ENCODE assay signal across 13 cellular contexts in the genomic region with DNA sequence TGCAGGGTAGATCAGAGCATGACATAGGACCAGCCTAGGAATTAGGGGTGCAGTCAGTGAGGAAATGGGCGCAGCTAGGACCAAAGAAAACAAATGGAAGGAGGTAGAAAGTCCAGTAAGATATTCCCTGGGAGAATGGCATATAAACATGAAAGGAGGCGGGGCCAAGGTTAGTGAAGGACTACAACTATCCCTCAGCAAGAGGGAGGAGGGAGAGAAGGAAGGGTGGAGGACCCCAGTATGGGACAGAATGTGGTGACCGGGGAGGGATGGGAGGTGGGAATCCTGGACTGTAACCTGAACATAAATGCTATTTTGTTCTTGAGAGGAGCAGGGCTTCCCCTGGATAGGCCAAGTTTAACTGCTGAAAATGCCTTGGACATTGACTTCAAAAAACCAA. TPM values are rescaled to one million over a fixed set of nuclear protein-coding genes. Genes with fewer than 3 reads are reported as not detected.
DNase-seq lines count a peak whose midpoint lies in the region; ATAC-seq and TF ChIP-seq lines count a peak whose summit lies in the region.
"Had no signal": no experiment of that assay in that cellular context is flagged by ENCODE, and none has a peak within 500 bp of the region (broad histone marks: within the 10 kb centered on the region; RNA-seq: fewer than 3 reads in every experiment).

No MANE protein-coding gene starts in this region.

- no peaks in the 10 kb centered on the region for H3K9me3 Mint-ChIP-seq in Calu3 (ENCODE audit: low read depth, unreplicated experiment)
- no peaks in the 10 kb centered on the region for H3K9me3 Mint-ChIP-seq in WTC11
- H3K9me3 Mint-ChIP-seq: activated T-helper 17 cell treated with anti-CD3 and anti-CD28 coated beads, Interleukin-2, amount 50 U/mL, for 72 hours had no signal

- H4K20me1 ChIP-seq in smooth muscle cell (ENCODE audit: low read depth) (no peaks in the 10 kb centered on the region), MM.1S (ENCODE audit: insufficient read depth, low read length) (no peaks in the 10 kb centered on the region)

- H3K4me1 ChIP-seq in smooth muscle cell (ENCODE audit: low read depth) (peaks cover 32% of the 10 kb centered on the region), MM.1S (ENCODE audit: low read length) (peaks cover 28% of the 10 kb centered on the region)

- H3K4me3 Mint-ChIP-seq in Calu3 (ENCODE audit: low read depth, unreplicated experiment) (no peak overlapping the region), WTC11 (no peak overlapping the region)
- H3K4me3 Mint-ChIP-seq: activated T-helper 17 cell treated with anti-CD3 and anti-CD28 coated beads, Interleukin-2, amount 50 U/mL, for 72 hours had no signal

- WGBS in smooth muscle cell (ENCODE audit: low lambda C conversion rate), result 98% methylated on average over 3 of the region's 3 CpGs

- no peak for DNase-seq in Calu3
- DNase-seq in WTC11 (ENCODE audit: low spot score), result no peak
- peak; percentile 32 for DNase-seq in left kidney (ENCODE audit: low read depth, low spot score)
- no peak for DNase-seq in smooth muscle cell (lab: John Stamatoyannopoulos, UW; ENCODE audit: unreplicated experiment)
- no peak for DNase-seq in NCI-H2107 (lab: John Stamatoyannopoulos, UW)
- no peak for DNase-seq in MM.1S
- DNase-seq: Kasumi-1, RPMI8226 had no signal

- no peaks in the 10 kb centered on the region for H3K27me3 ChIP-seq in smooth muscle cell (ENCODE audit: low read depth)
- H3K27me3 ChIP-seq in MM.1S (replicated peaks; ENCODE audit: insufficient read depth, low read length), result no peaks in the 10 kb centered on the region

- H3K4me3 ChIP-seq in smooth muscle cell (no peak overlapping the region), MM.1S (ENCODE audit: low read length) (no peak overlapping the region)
- H3K4me3 ChIP-seq: HAP-1 had no signal

- H3K9me3 ChIP-seq in smooth muscle cell (replicated peaks; ENCODE audit: low read depth) (no peaks in the 10 kb centered on the region), MM.1S (replicated peaks; ENCODE audit: insufficient read depth, low read length) (no peaks in the 10 kb centered on the region)
- H3K9me3 ChIP-seq: HAP-1 had no signal

- intact Hi-C loops in Calu3 (cut with micrococcal nuclease; ENCODE audit: unreplicated experiment), result no loop called here

- peak overlapping the region; percentile 62 for H3K4me2 ChIP-seq in smooth muscle cell
- H3K4me2 ChIP-seq in MM.1S (ENCODE audit: low read depth, low read length), result no peak overlapping the region

- H3K4me1 Mint-ChIP-seq in Calu3 (ENCODE audit: low read depth, unreplicated experiment) (peaks cover 44% of the 10 kb centered on the region), WTC11 (peaks cover 44% of the 10 kb centered on the region)

- POLR2A ChIA-PET in WTC11 (lab: Charles Lee), result no interaction called here

- peak overlapping the region; percentile 2 for H3K27ac Mint-ChIP-seq in Calu3 (ENCODE audit: unreplicated experiment)
- peak overlapping the region; percentile 20; the same call in 1 of the 2 replicates for H3K27ac Mint-ChIP-seq in WTC11
- H3K27ac Mint-ChIP-seq: activated T-helper 17 cell treated with anti-CD3 and anti-CD28 coated beads, Interleukin-2, amount 50 U/mL, for 72 hours had no signal

- H3K9me2 ChIP-seq in MM.1S (replicated peaks; ENCODE audit: insufficient read depth, low read length), result no peaks in the 10 kb centered on the region

- H3K36me3 Mint-ChIP-seq in Calu3 (ENCODE audit: insufficient read depth, unreplicated experiment) (no peaks in the 10 kb centered on the region), WTC11 (no peaks in the 10 kb centered on the region)

- H3K9ac ChIP-seq in smooth muscle cell (ENCODE audit: low read depth) (no peak overlapping the region), MM.1S (ENCODE audit: low read length) (no peak overlapping the region)

- no peak overlapping the region for H2AFZ ChIP-seq in smooth muscle cell (ENCODE audit: low read depth)
- H2AFZ ChIP-seq in MM.1S (ENCODE audit: low read length), result no peak overlapping the region

- H3K79me2 ChIP-seq in smooth muscle cell (ENCODE audit: low read depth) (no peaks in the 10 kb centered on the region), MM.1S (ENCODE audit: low read length) (no peaks in the 10 kb centered on the region)

- H3K27me3 Mint-ChIP-seq in Calu3 (ENCODE audit: unreplicated experiment) (no peaks in the 10 kb centered on the region), WTC11 (ENCODE audit: low read depth) (no peaks in the 10 kb centered on the region; the same call in 1 of the 2 replicates)

- H3F3A ChIP-seq in smooth muscle cell (ENCODE audit: low read depth), result peaks cover 19% of the 10 kb centered on the region
- peaks cover 13% of the 10 kb centered on the region for H3F3A ChIP-seq in MM.1S (ENCODE audit: insufficient read depth, low read length)

- H3K27ac ChIP-seq in smooth muscle cell (ENCODE audit: low read depth) (peak overlapping the region; percentile 93), MM.1S (ENCODE audit: low read length) (no peak overlapping the region)
- H3K27ac ChIP-seq: VCaP had no signal

- CTCF ChIA-PET in Calu3 (lab: Charles Lee) (no interaction called here), WTC11 (lab: Charles Lee) (interaction anchor here (1.3 to 2.2 kb wide), 3 partner anchors 16 to 39 kb away, joined by 4 to 14 read pairs (median 11); a partner anchor contains a TSS)

- no TSS peak for BruUV-seq in Calu3 (replicated peaks; lab: Mats Ljungman, UMichigan)

- no peak for TF ChIP-seq CTCF in Calu3 (IDR thresholded peaks at IDR 0.05; ENCODE audit: unreplicated experiment)
- TF ChIP-seq CTCF in WTC11 (IDR thresholded peaks at IDR 0.05), result no peak
- TF ChIP-seq CTCF in smooth muscle cell (IDR thresholded peaks at IDR 0.05; ENCODE audit: borderline replicate concordance, insufficient read depth, poor library complexity, severe bottlenecking), result no peak
- TF ChIP-seq CTCF in MM.1S (IDR thresholded peaks at IDR 0.05; ENCODE audit: low read length), result no peak

- H3K36me3 ChIP-seq in smooth muscle cell (ENCODE audit: low read depth) (no peaks in the 10 kb centered on the region), MM.1S (replicated peaks; ENCODE audit: insufficient read depth, low read length) (no peaks in the 10 kb centered on the region)
- H3K36me3 ChIP-seq: HAP-1 had no signal

- ATAC-seq in WTC11, result no peak
- ATAC-seq in GM19397 (IDR thresholded peaks at IDR 0.05; ENCODE audit: unreplicated experiment), result no peak
- ATAC-seq in GM19395 (IDR thresholded peaks at IDR 0.05; ENCODE audit: unreplicated experiment), result no peak
- ATAC-seq: activated T-helper 17 cell treated with anti-CD3 and anti-CD28 coated beads, Interleukin-2, amount 50 U/mL, for 72 hours had no signal

TF ChIP-seq in WTC11, 78 proteins besides CTCF, POLR2A, EP300 and RAD21:
- TF ChIP-seq NR3C1 (CRISPR knock-in tag; conservative IDR thresholded peaks at IDR 0.05; ENCODE audit: low read depth), result no peak
- TF ChIP-seq ZNF263 (CRISPR knock-in tag; IDR thresholded peaks at IDR 0.05; ENCODE audit: low read depth), result peak; percentile 68; the same call in 1 of the 2 replicates

RNA-seq across cellular contexts. Expression of a gene that starts 22.8 kb away (rescaled TPM):
- total RNA-seq in Calu3 (2022) (0.68 TPM in 1 of 2 replicates, not detected in the other), WTC11 (2021) (0.04 to 0.14 TPM (median 0.09 TPM) in 3 replicates), smooth muscle cell (5.1 and 7.9 TPM in 2 replicates)
- polyA plus RNA-seq in smooth muscle cell, result 3.9 and 5.2 TPM in 2 replicates

RNA-seq across cellular contexts. Expression of a gene that starts 47.3 kb away (rescaled TPM):
- 21.5 and 25.2 TPM in 2 replicates for total RNA-seq in Calu3 (2022)
- 3.5 to 10.1 TPM (median 8.7 TPM) in 3 replicates for total RNA-seq in WTC11 (2021)
- total RNA-seq in smooth muscle cell, result 2.0 and 4.6 TPM in 2 replicates
- polyA plus RNA-seq in smooth muscle cell, result 1.2 and 3.3 TPM in 2 replicates
